In genomic region chr16:75764154-75764768, GRCh38 we compare ENCODE assay signal across 1 cellular context.
TF ChIP-seq lines count a peak whose summit lies in the region.

No MANE protein-coding gene starts in this region.

TF ChIP-seq in GM23338, 12 proteins besides CTCF, POLR2A, EP300 and RAD21 (continued from another document):
- no peak for TF ChIP-seq REST (IDR thresholded peaks at IDR 0.05; ENCODE audit: unreplicated experiment)
